ENCODE assay signal across 11 cellular contexts in the genomic region with DNA sequence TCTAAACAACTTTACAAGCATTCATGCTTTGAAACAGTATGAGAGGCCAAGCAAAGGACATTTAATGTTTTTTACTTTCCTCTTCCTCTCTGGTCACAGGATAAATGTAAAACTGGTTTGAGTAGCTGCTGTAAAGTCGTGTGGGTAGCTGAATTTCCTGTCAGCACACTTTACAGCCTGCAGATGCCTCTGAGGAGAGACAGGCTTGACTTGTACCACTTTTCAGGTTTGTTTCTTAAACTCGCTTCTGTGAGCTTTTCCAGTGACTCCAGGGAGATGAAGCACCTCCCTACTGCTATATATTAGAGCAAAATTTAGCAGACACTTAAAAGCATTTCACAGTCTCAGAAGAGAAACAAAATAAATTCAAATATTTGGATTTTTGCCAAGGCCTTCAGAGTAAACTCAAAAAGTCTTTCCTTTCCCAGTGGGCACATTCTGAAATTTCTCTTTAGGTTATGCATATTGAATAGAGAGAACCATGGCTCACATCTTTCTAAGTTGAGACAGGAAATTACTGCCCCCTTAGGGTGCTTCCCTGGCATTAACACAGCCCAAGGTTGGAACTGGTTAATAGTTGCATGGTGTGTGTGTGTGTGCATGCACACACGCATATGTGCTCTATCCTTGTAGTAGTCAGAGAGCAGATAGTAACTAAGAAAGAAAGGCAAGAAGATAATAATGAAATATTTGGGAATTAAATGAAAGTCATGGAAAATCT.
DNase-seq lines count a peak whose midpoint lies in the region; ATAC-seq and TF ChIP-seq lines count a peak whose summit lies in the region.
"Had no signal": no experiment of that assay in that cellular context is flagged by ENCODE, and none has a peak within 500 bp of the region (broad histone marks: within the 10 kb centered on the region; RNA-seq: fewer than 3 reads in every experiment).

No MANE protein-coding gene starts in this region.

- no peaks in the 10 kb centered on the region for H3K9me1 ChIP-seq in IMR-90 (ENCODE audit: insufficient read depth, low read length)

- no peak overlapping the region for H4K91ac ChIP-seq in IMR-90 (ENCODE audit: insufficient read depth, low read depth, low read length)

- H3K27ac ChIP-seq in IMR-90 (ENCODE audit: insufficient read depth, low read length), result no peak overlapping the region

- no peak for TF ChIP-seq POLR2A in IMR-90 (IDR thresholded peaks at IDR 0.05; ENCODE audit: low read depth, low read length)

- no peak for ATAC-seq in IMR-90 (ENCODE audit: low read depth)
- ATAC-seq in GM18520 (IDR thresholded peaks at IDR 0.05; ENCODE audit: unreplicated experiment), result no peak

- no peak overlapping the region for H2BK20ac ChIP-seq in IMR-90 (ENCODE audit: low read depth, low read length)

- H3K27me3 ChIP-seq in IMR-90 (ENCODE audit: control insufficient read depth, insufficient read depth, low read length), result no peaks in the 10 kb centered on the region
- H3K27me3 ChIP-seq: stomach had no signal

- H3K36me3 ChIP-seq in IMR-90 (ENCODE audit: control insufficient read depth, insufficient read depth, low read length), result no peaks in the 10 kb centered on the region
- H3K36me3 ChIP-seq: stomach had no signal

- H3K18ac ChIP-seq in IMR-90 (ENCODE audit: low read depth, low read length), result no peak overlapping the region

- H3K9me3 Mint-ChIP-seq in progenitor cell of endocrine pancreas (ENCODE audit: low read depth), result no peaks in the 10 kb centered on the region

- no peak overlapping the region for H3K14ac ChIP-seq in IMR-90 (replicated peaks; ENCODE audit: low read depth, low read length)

- no peak overlapping the region for H2AK5ac ChIP-seq in IMR-90 (ENCODE audit: low read depth, low read length)

- no peak overlapping the region for H4K8ac ChIP-seq in IMR-90 (ENCODE audit: low read depth in 2 of 2, low read length in 2 of 2)

- no peak overlapping the region for H3K4me3 Mint-ChIP-seq in progenitor cell of endocrine pancreas (ENCODE audit: low read depth)

- no peaks in the 10 kb centered on the region for H3K4me1 Mint-ChIP-seq in progenitor cell of endocrine pancreas (ENCODE audit: low read depth)

- CTCF ChIA-PET in IMR-90 (lab: Yijun Ruan, JAX), result no interaction called here

- peaks cover 3% of the 10 kb centered on the region; the same call in 1 of the 2 replicates for H3K9me3 ChIP-seq in IMR-90 (ENCODE audit: control insufficient read depth, insufficient read depth, low read length)
- H3K9me3 ChIP-seq: stomach had no signal

- H3K4ac ChIP-seq in IMR-90 (ENCODE audit: low read depth, low read length), result no peak overlapping the region

- H3K27me3 Mint-ChIP-seq in progenitor cell of endocrine pancreas, result no peaks in the 10 kb centered on the region

- DNase-seq in GM13976 (ENCODE audit: low spot score) (peak; percentile 22), IMR-90 (no peak), choroid plexus epithelial cell (ENCODE audit: low read depth) (peak; percentile 1), progenitor cell of endocrine pancreas (ENCODE audit: low spot score, unreplicated experiment) (no peak), activated gamma-delta T cell (lab: John Stamatoyannopoulos, UW) (no peak)
- DNase-seq in activated CD8-positive, alpha-beta memory T cell treated with anti-CD3 and anti-CD28 coated beads for 24 hours, result no peak
- DNase-seq: activated gamma-delta T cell treated with Interleukin-2 at 50 U/mL for 16 hours, NCI-H774, stomach had no signal

- H2BK5ac ChIP-seq in IMR-90 (ENCODE audit: low read depth, low read length, poor library complexity, severe bottlenecking), result no peak overlapping the region

- POLR2A ChIA-PET in IMR-90 (lab: Charles Lee; ENCODE audit: unreplicated experiment), result no interaction called here

- no peaks in the 10 kb centered on the region for H3K36me3 Mint-ChIP-seq in progenitor cell of endocrine pancreas (ENCODE audit: insufficient read depth)

- dilution Hi-C loops in IMR-90 (cut with HindIII; ENCODE audit: low sequenced_read_pairs, unreplicated experiment), result no loop called here

- no CpG with 5 or more reads among the region's 3 CpGs for WGBS in IMR-90 (ENCODE audit: extremely low coverage in 2 of 2, insufficient read length in 1 of 2), 2 experiments

- no peaks in the 10 kb centered on the region for H4K20me1 ChIP-seq in IMR-90 (ENCODE audit: insufficient read depth, low read length)

- H2BK15ac ChIP-seq in IMR-90 (ENCODE audit: low read depth, low read length), result no peak overlapping the region

- TF ChIP-seq RAD21 in IMR-90 (IDR thresholded peaks at IDR 0.05; ENCODE audit: low read length), result no peak

- no peaks in the 10 kb centered on the region for H3K79me1 ChIP-seq in IMR-90 (ENCODE audit: low read depth in 1 of 2, low read length in 2 of 2)

- H3K4me3 ChIP-seq in IMR-90 (ENCODE audit: insufficient read depth, low read depth, low read length) (no peak overlapping the region), choroid plexus epithelial cell (ENCODE audit: low read depth, low read length) (no peak overlapping the region)
- H3K4me3 ChIP-seq: lung, stomach had no signal

- H2AK9ac ChIP-seq in IMR-90 (replicated peaks; ENCODE audit: low read depth, low read length, poor library complexity), result no peak overlapping the region

- no peaks in the 10 kb centered on the region for H3K4me1 ChIP-seq in IMR-90 (ENCODE audit: control insufficient read depth, insufficient read depth, low read length)

- H3K4me2 ChIP-seq in IMR-90 (ENCODE audit: low read depth, low read length), result no peak overlapping the region

- in situ Hi-C loops in GM13976 (cut with MboI; ENCODE audit: low sequenced_read_pairs, unreplicated experiment), result no loop called here
- in situ Hi-C loops in IMR-90 (cut with MboI; ENCODE audit: low sequenced_read_pairs), result no loop called here

- H3K23ac ChIP-seq in IMR-90 (ENCODE audit: low read depth, low read length), result no peak overlapping the region

- no peak overlapping the region for H4K5ac ChIP-seq in IMR-90 (ENCODE audit: low read depth, low read length)

- no peak overlapping the region for H3K9ac ChIP-seq in IMR-90 (ENCODE audit: low read depth, low read length)

- H2BK120ac ChIP-seq in IMR-90 (ENCODE audit: low read depth, low read length), result no peak overlapping the region

- H3K56ac ChIP-seq in IMR-90 (ENCODE audit: extremely low read depth, insufficient read depth, low read length), result no peak overlapping the region

- intact Hi-C loops in IMR-90 (cut with micrococcal nuclease), result no loop called here

- no TSS peak for BruUV-seq in IMR-90 (replicated peaks; lab: Mats Ljungman, UMichigan)

- TF ChIP-seq CTCF in GM13976 (IDR thresholded peaks at IDR 0.05; ENCODE audit: borderline replicate concordance, control extremely low read depth, extremely low read depth, insufficient read depth, missing control alignments) (no peak), IMR-90 (conservative IDR thresholded peaks at IDR 0.05; ENCODE audit: low read depth, low read length) (0 out of 2 replicates have a peak, but pooled peaks have one; percentile 2), choroid plexus epithelial cell (conservative IDR thresholded peaks at IDR 0.05; ENCODE audit: low read depth, low read length) (no peak), progenitor cell of endocrine pancreas (IDR thresholded peaks at IDR 0.05; ENCODE audit: unreplicated experiment) (peak; percentile 28)

- no peak overlapping the region for H3K27ac Mint-ChIP-seq in progenitor cell of endocrine pancreas

- no peak overlapping the region for H2AFZ ChIP-seq in IMR-90 (replicated peaks; ENCODE audit: low read length, poor library complexity)

TF ChIP-seq in IMR-90, 13 proteins besides CTCF, POLR2A, EP300 and RAD21:
- TF ChIP-seq BHLHE40 (IDR thresholded peaks at IDR 0.05; ENCODE audit: low read depth, low read length) (no peak), FOS (IDR thresholded peaks at IDR 0.05; ENCODE audit: low read depth, low read length) (no peak), ELK1 (IDR thresholded peaks at IDR 0.05; ENCODE audit: borderline replicate concordance, low read depth, low read length) (no peak), CEBPB (IDR thresholded peaks at IDR 0.05; ENCODE audit: low read depth, low read length) (no peak), MXI1 (IDR thresholded peaks at IDR 0.05; ENCODE audit: borderline replicate concordance, low read depth, low read length) (no peak), CHD1 (IDR thresholded peaks at IDR 0.05; ENCODE audit: low read depth, low read length) (no peak), NFE2L2 (IDR thresholded peaks at IDR 0.05; ENCODE audit: low read depth, low read length) (no peak), RFX5 (IDR thresholded peaks at IDR 0.05; ENCODE audit: low read depth, low read length) (no peak), RCOR1 (IDR thresholded peaks at IDR 0.05; ENCODE audit: insufficient replicate concordance, low read length) (no peak), SMC3 (IDR thresholded peaks at IDR 0.05; ENCODE audit: low read depth, low read length) (no peak), MAZ (IDR thresholded peaks at IDR 0.05; ENCODE audit: borderline replicate concordance, low read depth, low read length) (no peak), MAFK (IDR thresholded peaks at IDR 0.05; ENCODE audit: low read depth, low read length) (no peak)
- TF ChIP-seq, protein P1, sequence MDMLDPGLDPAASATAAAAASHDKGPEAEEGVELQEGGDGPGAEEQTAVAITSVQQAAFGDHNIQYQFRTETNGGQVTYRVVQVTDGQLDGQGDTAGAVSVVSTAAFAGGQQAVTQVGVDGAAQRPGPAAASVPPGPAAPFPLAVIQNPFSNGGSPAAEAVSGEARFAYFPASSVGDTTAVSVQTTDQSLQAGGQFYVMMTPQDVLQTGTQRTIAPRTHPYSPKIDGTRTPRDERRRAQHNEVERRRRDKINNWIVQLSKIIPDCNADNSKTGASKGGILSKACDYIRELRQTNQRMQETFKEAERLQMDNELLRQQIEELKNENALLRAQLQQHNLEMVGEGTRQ (IDR thresholded peaks at IDR 0.05; ENCODE audit: low read depth, low read length), result no peak

Comparison
In these comparisons a context has a peak if more than half of its experiments do, and no peak if none do; other contexts are left out.
1. DNase-seq: peak in GM13976 (single experiment) and choroid plexus epithelial cell (single experiment); none in IMR-90 (single experiment), progenitor cell of endocrine pancreas (single experiment), activated gamma-delta T cell (single experiment) and activated CD8-positive, alpha-beta memory T cell treated with anti-CD3 and anti-CD28 coated beads for 24 hours (single experiment).
2. CTCF ChIP-seq: peak in IMR-90 (single experiment) and progenitor cell of endocrine pancreas (single experiment); none in GM13976 (single experiment) and choroid plexus epithelial cell (single experiment).